ENCODE assay signal across 1 cellular context in the genomic region with DNA sequence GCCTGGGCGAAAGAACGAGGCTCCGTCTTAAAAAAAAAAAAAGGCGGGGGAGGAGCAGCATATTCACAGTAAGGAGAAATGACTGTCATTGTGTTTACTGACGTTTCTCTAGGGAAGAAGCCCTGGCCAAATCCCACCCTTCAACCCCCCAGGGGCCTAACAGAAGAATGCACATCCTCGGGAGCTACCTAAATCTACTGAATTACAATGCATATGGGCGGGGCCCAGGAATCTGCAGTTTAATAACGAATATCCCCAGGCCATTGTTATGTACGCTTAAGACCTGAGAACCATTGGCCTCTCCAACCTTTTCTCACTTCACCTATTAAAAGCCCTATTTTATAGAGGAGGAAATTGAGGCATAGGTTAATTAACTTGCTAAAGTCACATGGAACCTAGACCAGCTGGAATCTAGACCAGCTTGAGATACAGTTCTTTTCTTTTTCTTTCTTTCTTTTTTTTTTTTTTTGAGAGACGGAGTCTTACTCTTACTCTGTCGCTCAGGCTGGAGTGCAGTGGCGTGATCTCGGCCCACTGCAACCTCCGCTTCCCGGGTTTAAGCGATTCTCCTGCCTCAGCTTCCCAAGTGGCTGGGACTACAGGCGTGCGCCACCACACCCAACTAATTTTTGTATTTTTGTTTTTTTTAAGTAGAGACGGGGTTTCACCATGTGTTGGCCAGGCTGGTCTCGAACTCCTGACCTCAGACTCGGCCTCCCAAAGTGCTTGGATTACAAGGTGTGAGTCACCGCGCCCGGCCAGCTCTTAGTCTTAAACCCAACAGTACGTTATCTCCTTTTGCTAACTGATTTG.
TF ChIP-seq lines count a peak whose summit lies in the region.

No MANE protein-coding gene starts in this region.

TF ChIP-seq in endothelial cell of umbilical vein, 7 proteins besides CTCF, POLR2A, EP300 and RAD21:
- TF ChIP-seq MYC (IDR thresholded peaks at IDR 0.05; ENCODE audit: low read depth, low read length): no peak
- no peak for TF ChIP-seq EZH2 (IDR thresholded peaks at IDR 0.05; ENCODE audit: borderline replicate concordance, low read depth, low read length, severe bottlenecking)
- no peak for TF ChIP-seq JUN (IDR thresholded peaks at IDR 0.05; ENCODE audit: borderline replicate concordance, insufficient read depth, insufficient read length, low read depth)
- TF ChIP-seq GATA2 (IDR thresholded peaks at IDR 0.05; ENCODE audit: insufficient read depth, insufficient read length, low read depth, low read length): no peak
- no peak for TF ChIP-seq POLR2AphosphoS5 (IDR thresholded peaks at IDR 0.05; ENCODE audit: insufficient read depth, low read depth, low read length)
- TF ChIP-seq FOS (IDR thresholded peaks at IDR 0.05; ENCODE audit: borderline replicate concordance, insufficient read depth, low read length): no peak
- TF ChIP-seq, protein P1, sequence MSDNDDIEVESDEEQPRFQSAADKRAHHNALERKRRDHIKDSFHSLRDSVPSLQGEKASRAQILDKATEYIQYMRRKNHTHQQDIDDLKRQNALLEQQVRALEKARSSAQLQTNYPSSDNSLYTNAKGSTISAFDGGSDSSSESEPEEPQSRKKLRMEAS (IDR thresholded peaks at IDR 0.05; ENCODE audit: insufficient read depth, insufficient read length): no peak
